1 cellular context compared by ENCODE assay signal in the genomic region with DNA sequence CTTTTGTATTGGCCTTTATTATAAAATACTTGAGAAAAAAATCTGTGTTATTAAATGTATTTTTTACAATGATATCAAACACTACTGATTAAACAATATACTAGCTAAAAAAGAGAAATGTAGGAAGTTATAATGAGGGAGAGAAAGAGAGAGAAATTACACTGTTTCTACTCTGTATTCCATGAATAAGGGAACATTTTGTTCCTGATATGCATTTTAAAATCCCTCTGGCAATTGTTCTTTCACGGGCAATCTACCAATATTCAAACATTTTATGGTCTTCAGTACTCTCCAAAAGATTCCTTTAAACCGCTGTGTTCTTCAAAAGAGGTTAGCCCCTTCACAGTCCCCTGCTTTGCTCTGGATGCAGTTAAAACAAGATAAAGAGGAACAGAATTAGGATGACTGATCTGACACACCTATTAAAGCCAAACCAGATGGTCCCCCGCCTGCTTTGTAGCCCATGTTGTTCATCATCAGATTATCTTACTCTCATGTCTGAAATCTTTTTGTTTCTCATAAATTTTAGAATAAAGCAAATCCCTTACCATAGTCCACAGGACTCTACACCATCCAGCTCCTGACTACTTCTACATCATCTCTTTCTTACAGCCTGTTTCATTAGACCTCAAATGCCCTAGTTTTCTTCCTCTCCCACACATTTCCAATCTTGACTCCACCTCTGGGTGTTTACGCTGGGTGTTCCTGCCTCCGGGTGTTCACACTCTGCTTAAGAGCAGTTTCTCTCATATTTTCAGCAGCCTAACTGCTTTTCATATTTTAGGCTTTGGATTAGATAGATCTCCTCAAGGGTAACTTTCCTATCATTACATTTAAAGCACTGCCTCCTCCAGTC.
TF ChIP-seq lines count a peak whose summit lies in the region.

No MANE protein-coding gene starts in this region.

TF ChIP-seq in SK-N-SH, 30 proteins besides CTCF, POLR2A, EP300 and RAD21:
- TF ChIP-seq, protein P1, sequence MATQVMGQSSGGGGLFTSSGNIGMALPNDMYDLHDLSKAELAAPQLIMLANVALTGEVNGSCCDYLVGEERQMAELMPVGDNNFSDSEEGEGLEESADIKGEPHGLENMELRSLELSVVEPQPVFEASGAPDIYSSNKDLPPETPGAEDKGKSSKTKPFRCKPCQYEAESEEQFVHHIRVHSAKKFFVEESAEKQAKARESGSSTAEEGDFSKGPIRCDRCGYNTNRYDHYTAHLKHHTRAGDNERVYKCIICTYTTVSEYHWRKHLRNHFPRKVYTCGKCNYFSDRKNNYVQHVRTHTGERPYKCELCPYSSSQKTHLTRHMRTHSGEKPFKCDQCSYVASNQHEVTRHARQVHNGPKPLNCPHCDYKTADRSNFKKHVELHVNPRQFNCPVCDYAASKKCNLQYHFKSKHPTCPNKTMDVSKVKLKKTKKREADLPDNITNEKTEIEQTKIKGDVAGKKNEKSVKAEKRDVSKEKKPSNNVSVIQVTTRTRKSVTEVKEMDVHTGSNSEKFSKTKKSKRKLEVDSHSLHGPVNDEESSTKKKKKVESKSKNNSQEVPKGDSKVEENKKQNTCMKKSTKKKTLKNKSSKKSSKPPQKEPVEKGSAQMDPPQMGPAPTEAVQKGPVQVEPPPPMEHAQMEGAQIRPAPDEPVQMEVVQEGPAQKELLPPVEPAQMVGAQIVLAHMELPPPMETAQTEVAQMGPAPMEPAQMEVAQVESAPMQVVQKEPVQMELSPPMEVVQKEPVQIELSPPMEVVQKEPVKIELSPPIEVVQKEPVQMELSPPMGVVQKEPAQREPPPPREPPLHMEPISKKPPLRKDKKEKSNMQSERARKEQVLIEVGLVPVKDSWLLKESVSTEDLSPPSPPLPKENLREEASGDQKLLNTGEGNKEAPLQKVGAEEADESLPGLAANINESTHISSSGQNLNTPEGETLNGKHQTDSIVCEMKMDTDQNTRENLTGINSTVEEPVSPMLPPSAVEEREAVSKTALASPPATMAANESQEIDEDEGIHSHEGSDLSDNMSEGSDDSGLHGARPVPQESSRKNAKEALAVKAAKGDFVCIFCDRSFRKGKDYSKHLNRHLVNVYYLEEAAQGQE (IDR thresholded peaks at IDR 0.05; ENCODE audit: low read depth, low read length) = no peak
- TF ChIP-seq MXI1 (IDR thresholded peaks at IDR 0.05; ENCODE audit: low read depth, low read length) (no peak), POLR2AphosphoS5 (IDR thresholded peaks at IDR 0.05; ENCODE audit: low read depth, low read length) (no peak), FOXM1 (IDR thresholded peaks at IDR 0.05; ENCODE audit: low read depth) (no peak), EZH2phosphoT487 (IDR thresholded peaks at IDR 0.05; ENCODE audit: borderline replicate concordance, low read depth) (no peak), RFX5 (IDR thresholded peaks at IDR 0.05; ENCODE audit: low read length) (no peak), GABPA (IDR thresholded peaks at IDR 0.05; ENCODE audit: low read depth) (no peak), NRF1 (IDR thresholded peaks at IDR 0.05; ENCODE audit: low read depth, low read length) (no peak), JUND (IDR thresholded peaks at IDR 0.05) (no peak), SMC3 (IDR thresholded peaks at IDR 0.05; ENCODE audit: low read depth, low read length) (no peak), TAF1 (IDR thresholded peaks at IDR 0.05; ENCODE audit: borderline replicate concordance, low read depth, low read length) (no peak), MEF2A (IDR thresholded peaks at IDR 0.05; ENCODE audit: borderline replicate concordance, low read depth) (no peak), FOXJ3 (CRISPR knock-in tag; IDR thresholded peaks at IDR 0.05) (no peak), YY1 (IDR thresholded peaks at IDR 0.05; ENCODE audit: low read depth) (no peak), GATA2 (CRISPR knock-in tag; IDR thresholded peaks at IDR 0.05) (no peak), CHD2 (IDR thresholded peaks at IDR 0.05; ENCODE audit: low read length, partially characterized antibody) (no peak)
- TF ChIP-seq, protein P2, sequence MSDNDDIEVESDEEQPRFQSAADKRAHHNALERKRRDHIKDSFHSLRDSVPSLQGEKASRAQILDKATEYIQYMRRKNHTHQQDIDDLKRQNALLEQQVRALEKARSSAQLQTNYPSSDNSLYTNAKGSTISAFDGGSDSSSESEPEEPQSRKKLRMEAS (IDR thresholded peaks at IDR 0.05; ENCODE audit: low read depth) = no peak
- TF ChIP-seq, protein P3, sequence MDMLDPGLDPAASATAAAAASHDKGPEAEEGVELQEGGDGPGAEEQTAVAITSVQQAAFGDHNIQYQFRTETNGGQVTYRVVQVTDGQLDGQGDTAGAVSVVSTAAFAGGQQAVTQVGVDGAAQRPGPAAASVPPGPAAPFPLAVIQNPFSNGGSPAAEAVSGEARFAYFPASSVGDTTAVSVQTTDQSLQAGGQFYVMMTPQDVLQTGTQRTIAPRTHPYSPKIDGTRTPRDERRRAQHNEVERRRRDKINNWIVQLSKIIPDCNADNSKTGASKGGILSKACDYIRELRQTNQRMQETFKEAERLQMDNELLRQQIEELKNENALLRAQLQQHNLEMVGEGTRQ (IDR thresholded peaks at IDR 0.05; ENCODE audit: borderline replicate concordance, low read depth, low read length) = no peak
- TF ChIP-seq, protein P4, sequence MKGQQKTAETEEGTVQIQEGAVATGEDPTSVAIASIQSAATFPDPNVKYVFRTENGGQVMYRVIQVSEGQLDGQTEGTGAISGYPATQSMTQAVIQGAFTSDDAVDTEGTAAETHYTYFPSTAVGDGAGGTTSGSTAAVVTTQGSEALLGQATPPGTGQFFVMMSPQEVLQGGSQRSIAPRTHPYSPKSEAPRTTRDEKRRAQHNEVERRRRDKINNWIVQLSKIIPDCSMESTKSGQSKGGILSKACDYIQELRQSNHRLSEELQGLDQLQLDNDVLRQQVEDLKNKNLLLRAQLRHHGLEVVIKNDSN (IDR thresholded peaks at IDR 0.05; ENCODE audit: borderline replicate concordance, low read depth) = no peak
- TF ChIP-seq, protein P5, sequence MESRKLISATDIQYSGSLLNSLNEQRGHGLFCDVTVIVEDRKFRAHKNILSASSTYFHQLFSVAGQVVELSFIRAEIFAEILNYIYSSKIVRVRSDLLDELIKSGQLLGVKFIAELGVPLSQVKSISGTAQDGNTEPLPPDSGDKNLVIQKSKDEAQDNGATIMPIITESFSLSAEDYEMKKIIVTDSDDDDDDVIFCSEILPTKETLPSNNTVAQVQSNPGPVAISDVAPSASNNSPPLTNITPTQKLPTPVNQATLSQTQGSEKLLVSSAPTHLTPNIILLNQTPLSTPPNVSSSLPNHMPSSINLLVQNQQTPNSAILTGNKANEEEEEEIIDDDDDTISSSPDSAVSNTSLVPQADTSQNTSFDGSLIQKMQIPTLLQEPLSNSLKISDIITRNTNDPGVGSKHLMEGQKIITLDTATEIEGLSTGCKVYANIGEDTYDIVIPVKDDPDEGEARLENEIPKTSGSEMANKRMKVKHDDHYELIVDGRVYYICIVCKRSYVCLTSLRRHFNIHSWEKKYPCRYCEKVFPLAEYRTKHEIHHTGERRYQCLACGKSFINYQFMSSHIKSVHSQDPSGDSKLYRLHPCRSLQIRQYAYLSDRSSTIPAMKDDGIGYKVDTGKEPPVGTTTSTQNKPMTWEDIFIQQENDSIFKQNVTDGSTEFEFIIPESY (IDR thresholded peaks at IDR 0.05; ENCODE audit: borderline replicate concordance, low read depth) = no peak
